In genomic region chr16:53435066-53435688, GRCh38 we compare ENCODE assay signal across 8 cellular contexts. TPM values are rescaled to one million over a fixed set of nuclear protein-coding genes. Genes with fewer than 3 reads are reported as not detected.
A peak's percentile ranks its signal among the peaks of the same experiment; 100 is the strongest.
DNase-seq lines count a peak whose midpoint lies in the region; ATAC-seq and TF ChIP-seq lines count a peak whose summit lies in the region.

No MANE protein-coding gene starts in this region.

- ATAC-seq in GM18909 (IDR thresholded peaks at IDR 0.05; ENCODE audit: poor library complexity, unreplicated experiment) (peak; percentile 91), HG03159 (IDR thresholded peaks at IDR 0.05; ENCODE audit: unreplicated experiment) (peak; percentile 78), left colon (peak; percentile 90)

- H3K9ac ChIP-seq in colonic mucosa (ENCODE audit: low read depth in 2 of 2, low read length in 2 of 2), result peak overlapping the region; percentile 96 to 98

- no peaks in the 10 kb centered on the region for H3K4me1 ChIP-seq in colonic mucosa

- no peaks in the 10 kb centered on the region for H3K36me3 ChIP-seq in colonic mucosa

- TF ChIP-seq CTCF in AG09319 (IDR thresholded peaks at IDR 0.05; ENCODE audit: low read depth, low read length), result no peak
- no peak for TF ChIP-seq CTCF in colonic mucosa (IDR thresholded peaks at IDR 0.05)

- H3K4me3 ChIP-seq in colonic mucosa, result peak overlapping the region; percentile 98

- intact Hi-C loops in colonic mucosa (cut with DNase I), result no loop called here
- intact Hi-C loops in left colon (cut with DNase I, micrococcal nuclease), result no loop called here

- no peaks in the 10 kb centered on the region for H3K27me3 ChIP-seq in colonic mucosa

- peak; percentile 40 for DNase-seq in AG09319 (ENCODE audit: extremely low read depth, low read depth)
- DNase-seq in NCI-H226, result peak; percentile 78
- DNase-seq in activated CD4-positive, alpha-beta T cell treated with anti-CD3 and anti-CD28 coated beads for 1 hour, result peak; percentile 37
- peak; percentile 92 for DNase-seq in colonic mucosa
- DNase-seq in left colon, result peak; percentile 70 to 84
- peak; percentile 54 for DNase-seq in stimulated activated CD4-positive, alpha-beta T cell treated with anti-CD3 and anti-CD28 coated beads, Interleukin-1b, Interleukin-23, amount 100 ng/mL, for 48 hours

- H3K9me3 ChIP-seq in colonic mucosa, result no peaks in the 10 kb centered on the region

- H3K27ac ChIP-seq in colonic mucosa, result peak overlapping the region; percentile 98

RNA-seq across cellular contexts. Expression of gene RBL2, which starts 0.9 kb away (rescaled TPM):
- total RNA-seq in colonic mucosa (10 to 100 TPM; 46.9 to 61.3 TPM), left colon (10 to 100 TPM; 48.5 to 63.2 TPM)

Comparison
In these comparisons a context has a peak if more than half of its experiments do, and no peak if none do; other contexts are left out.
1. Peak in every context shown above with its lines: DNase-seq, ATAC-seq, H3K4me3 ChIP-seq and H3K27ac ChIP-seq.
2. DNase-seq: peak in every context shown above with its lines; median percentile 92 in colonic mucosa; 78 in NCI-H226; 77 in left colon; 54 in stimulated activated CD4-positive, alpha-beta T cell treated with anti-CD3 and anti-CD28 coated beads, Interleukin-1b, Interleukin-23, amount 100 ng/mL, for 48 hours; 40 in AG09319; 37 in activated CD4-positive, alpha-beta T cell treated with anti-CD3 and anti-CD28 coated beads for 1 hour.